In the genomic region with DNA sequence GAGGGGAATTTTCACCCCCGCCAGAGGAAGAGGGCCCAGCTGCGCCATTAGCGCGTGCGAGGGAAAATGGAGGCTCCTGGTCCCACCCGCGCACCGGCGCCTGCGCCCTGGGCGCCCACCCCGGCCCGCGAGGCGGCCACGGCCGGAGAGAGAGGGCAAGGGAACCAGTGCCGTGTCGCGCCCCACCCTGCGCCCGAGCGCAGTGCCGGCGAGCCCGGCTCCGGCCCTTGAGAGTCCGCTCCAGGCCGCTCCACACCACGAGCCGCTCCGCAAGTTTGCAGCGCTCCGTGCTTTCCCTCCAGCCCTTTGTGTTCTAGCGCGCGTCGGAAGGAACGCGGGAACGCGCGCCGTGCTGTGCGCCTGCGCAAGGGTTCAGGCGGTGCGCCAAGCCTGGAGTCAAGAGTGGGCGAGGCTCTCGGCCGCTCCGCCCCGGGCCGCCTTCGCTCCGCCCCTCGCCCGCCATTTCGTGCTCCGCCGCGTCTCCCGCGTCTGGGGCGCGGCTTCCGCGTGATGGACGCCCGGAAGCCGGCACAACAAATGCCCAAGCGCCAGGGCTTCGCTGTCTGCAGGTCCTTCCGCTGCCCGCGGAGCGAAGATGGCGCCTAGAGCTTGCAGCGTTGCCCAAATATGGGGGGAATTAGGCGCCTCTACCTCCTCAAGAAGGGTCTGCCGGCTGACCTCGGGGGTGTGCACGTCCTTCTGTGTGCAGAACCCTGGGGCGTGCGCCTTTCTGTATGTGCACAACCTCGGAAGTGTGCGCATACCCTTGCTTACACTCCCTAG, we compare ENCODE assay signal across 8 cellular contexts. TPM values are rescaled to one million over a fixed set of nuclear protein-coding genes. Genes with fewer than 3 reads are reported as not detected.
DNase-seq lines count a peak whose midpoint lies in the region; ATAC-seq and TF ChIP-seq lines count a peak whose summit lies in the region.

No MANE protein-coding gene starts in this region.

- H3K4me3 Mint-ChIP-seq in CD4-positive, alpha-beta T cell, result peak overlapping the region; percentile 73
- no peak overlapping the region for H3K4me3 Mint-ChIP-seq in neural progenitor cell

- H3K36me3 ChIP-seq in neural progenitor cell (no peaks in the 10 kb centered on the region), stomach (no peaks in the 10 kb centered on the region)

- CTCF ChIA-PET in CD4-positive, alpha-beta T cell (lab: Charles Lee), result interaction anchor here (1.5 to 4.4 kb wide), 5 partner anchors 13 to 51 kb away, joined by 3 to 38 read pairs (median 5); no protein-coding TSS in a partner anchor

- no peaks in the 10 kb centered on the region for H4K20me1 ChIP-seq in neural progenitor cell (ENCODE audit: low read depth)

- TF ChIP-seq CTCF in CD4-positive, alpha-beta T cell (IDR thresholded peaks at IDR 0.05), result no peak
- no peak for TF ChIP-seq CTCF in foreskin keratinocyte (conservative IDR thresholded peaks at IDR 0.05)
- TF ChIP-seq CTCF in neural progenitor cell (IDR thresholded peaks at IDR 0.05), result no peak
- peak in 1 of 7 experiments; percentile 5 for TF ChIP-seq CTCF in stomach (IDR thresholded peaks at IDR 0.05)

- H3K4me2 ChIP-seq in neural progenitor cell, result peak overlapping the region; percentile 75

- H3K9me3 Mint-ChIP-seq in CD4-positive, alpha-beta T cell, result no peaks in the 10 kb centered on the region
- peaks cover 22% of the 10 kb centered on the region for H3K9me3 Mint-ChIP-seq in neural progenitor cell

- POLR2A ChIA-PET in CD4-positive, alpha-beta T cell (lab: Charles Lee), result interaction anchor here (0.6 to 4.9 kb wide), 15 partner anchors 13 to 889 kb away, joined by 3 to 245 read pairs (median 5); partner anchors contain the start of genes NCL and PTMA

- no peaks in the 10 kb centered on the region for H3K79me2 ChIP-seq in neural progenitor cell (ENCODE audit: low read depth)

- peak overlapping the region; percentile 95 for H2AFZ ChIP-seq in neural progenitor cell (replicated peaks)

- H3K4me1 ChIP-seq in foreskin keratinocyte (peaks cover 13% of the 10 kb centered on the region), neural progenitor cell (peaks cover 15% of the 10 kb centered on the region), stomach (peaks cover 18 to 43% (median 41%) of the 10 kb centered on the region in 4 donors)

- DNase-seq in CD4-positive, alpha-beta T cell, result peak; percentile 92 to 98 (median 96)
- DNase-seq in RPMI8226 (peak; percentile 71), foreskin keratinocyte (peak; percentile 82 to 93), neural progenitor cell (ENCODE audit: low spot score) (peak; percentile 98), stomach (peak; percentile 97)
- peak; percentile 93 for DNase-seq in activated gamma-delta T cell treated with anti-CD3 and anti-CD28 coated beads, Interleukin-2, amount 50 U/mL, for 16 hours (ENCODE audit: low read depth)

- TF ChIP-seq POLR2A in stomach (IDR thresholded peaks at IDR 0.05), result no peak

- peaks cover 17% of the 10 kb centered on the region for H3K4me1 Mint-ChIP-seq in CD4-positive, alpha-beta T cell (ENCODE audit: low read depth)
- peaks cover 25% of the 10 kb centered on the region for H3K4me1 Mint-ChIP-seq in neural progenitor cell

- H3K27me3 ChIP-seq in CD4-positive, alpha-beta T cell (ENCODE audit: control insufficient read depth, insufficient read depth, low read length), result no peaks in the 10 kb centered on the region
- H3K27me3 ChIP-seq in foreskin keratinocyte, result no peaks in the 10 kb centered on the region
- H3K27me3 ChIP-seq in neural progenitor cell, result peaks cover 4% of the 10 kb centered on the region
- H3K27me3 ChIP-seq in stomach, result no peaks in the 10 kb centered on the region

- ATAC-seq in CD4-positive, alpha-beta T cell (ENCODE audit: poor library complexity), result peak; percentile 89
- ATAC-seq in GM19395 (IDR thresholded peaks at IDR 0.05; ENCODE audit: unreplicated experiment), result peak; percentile 67
- ATAC-seq in HG03558 (IDR thresholded peaks at IDR 0.05; ENCODE audit: extremely low read depth, unreplicated experiment), result peak; percentile 55
- peak; percentile 70 for ATAC-seq in foreskin keratinocyte

- H3K36me3 Mint-ChIP-seq in CD4-positive, alpha-beta T cell (ENCODE audit: low read depth), result no peaks in the 10 kb centered on the region
- H3K36me3 Mint-ChIP-seq in neural progenitor cell, result peaks cover 8% of the 10 kb centered on the region

- intact Hi-C loops in CD4-positive, alpha-beta T cell (cut with DNase I, micrococcal nuclease), result loop anchor here (1.0 to 10.0 kb wide), 10 partner anchors 15 to 607 kb away; partner anchors contain the start of genes NCL (in 1 of the 2), PDE6D (in 1 of the 2), PSMD1 (in 1 of the 2) and PTMA (in 1 of the 2)
- intact Hi-C loops in stomach (cut with DNase I; ENCODE audit: low total_unique reads), result no loop called here

- no peaks in the 10 kb centered on the region for H3K27me3 Mint-ChIP-seq in CD4-positive, alpha-beta T cell
- peaks cover 14% of the 10 kb centered on the region for H3K27me3 Mint-ChIP-seq in neural progenitor cell (ENCODE audit: insufficient read depth, low read depth)

- H3K27ac ChIP-seq in CD4-positive, alpha-beta T cell (ENCODE audit: low read depth, low read length), result peak overlapping the region; percentile 96
- H3K27ac ChIP-seq in foreskin keratinocyte (peak overlapping the region; percentile 87), neural progenitor cell (no peak overlapping the region), stomach (peak overlapping the region; percentile 91 to 99 (median 96))

- peaks cover 63% of the 10 kb centered on the region for H3F3A ChIP-seq in neural progenitor cell (ENCODE audit: low read depth)

- H3K27ac Mint-ChIP-seq in CD4-positive, alpha-beta T cell, result peak overlapping the region; percentile 94
- no peak overlapping the region for H3K27ac Mint-ChIP-seq in neural progenitor cell

- H3K9me3 ChIP-seq in CD4-positive, alpha-beta T cell (ENCODE audit: control insufficient read depth, low read length), result no peaks in the 10 kb centered on the region
- H3K9me3 ChIP-seq in neural progenitor cell (ENCODE audit: low read depth) (no peaks in the 10 kb centered on the region), stomach (no peaks in the 10 kb centered on the region)

- peak overlapping the region; percentile 37 for H3K4me3 ChIP-seq in neural progenitor cell
- peak overlapping the region; percentile 43 to 50 (median 46) for H3K4me3 ChIP-seq in stomach

- H3K9ac ChIP-seq in neural progenitor cell, result no peak overlapping the region

- TF ChIP-seq EP300 in stomach (IDR thresholded peaks at IDR 0.05), result no peak

- 3 to 9% (median 5%) methylated on average over 24 to 87 of the region's 87 CpGs for WGBS in stomach, 5 donors

RNA-seq across cellular contexts. Expression of gene PTMA, which starts 46.1 kb away (rescaled TPM):
- total RNA-seq in CD4-positive, alpha-beta T cell, result 1,000 to 10,000 TPM; 1,546 to 1,586 TPM
- total RNA-seq in foreskin keratinocyte (1,605 and 1,879 TPM in 2 replicates), neural progenitor cell (ENCODE audit: low replicate concordance) (1,850 and 2,102 TPM in 2 replicates), stomach (1,000 to 10,000 TPM in 1 of 5 donors, 100 to 1,000 TPM in 4; 244 to 1,175 (median 701) TPM)
- polyA plus RNA-seq in foreskin keratinocyte (1,580 and 1,921 TPM in 2 replicates), stomach (1,000 to 10,000 TPM; 1,451 to 2,006 (median 1,527) TPM)
